In genomic region chr21:29933088-29933487, GRCh38 we compare ENCODE assay signal across 37 cellular contexts. TPM values are rescaled to one million over a fixed set of nuclear protein-coding genes. Genes with fewer than 3 reads are reported as not detected.
"Had no signal": no experiment of that assay in that cellular context is flagged by ENCODE, and none has a peak within 500 bp of the region (broad histone marks: within the 10 kb centered on the region; RNA-seq: fewer than 3 reads in every experiment).

No MANE protein-coding gene starts in this region.

- H3K27me3 ChIP-seq: adrenal gland had no signal

- H3K4me1 Mint-ChIP-seq: activated B cell treated with CpG ODN at 0.5 μM for 24 hours; activated CD4-positive, alpha-beta T cell treated with anti-CD3 and anti-CD28 coated beads, Interleukin-2, amount 10 ng/mL, durations not matched to agents 24 days and 14 days; activated naive CD8-positive, alpha-beta T cell treated with anti-CD3 and anti-CD28 coated beads for 36 hours; activated T-helper 17 cell treated with anti-CD3 and anti-CD28 coated beads, Interleukin-2, amount 50 U/mL, for 72 hours had no signal

- H3K9me3 Mint-ChIP-seq: activated B cell treated with CpG ODN at 0.5 μM for 24 hours; activated CD4-positive, alpha-beta memory T cell treated with anti-CD3 and anti-CD28 coated beads for 36 hours; activated CD4-positive, alpha-beta T cell treated with anti-CD3 and anti-CD28 coated beads, Interleukin-2, amount 10 ng/mL, durations not matched to agents 24 days and 14 days; activated CD8-positive, alpha-beta T cell treated with anti-CD3 and anti-CD28 coated beads for 36 hours; activated naive CD4-positive, alpha-beta T cell treated with anti-CD3 and anti-CD28 coated beads for 36 hours; activated naive CD4-positive, alpha-beta T cell treated with anti-CD3 and anti-CD28 coated beads, Interleukin-2, amount 50 U/mL, for 72 hours; activated naive CD8-positive, alpha-beta T cell treated with anti-CD3 and anti-CD28 coated beads for 36 hours; activated T-cell treated with anti-CD3 and anti-CD28 coated beads, Interleukin-2, amount 50 U/mL, for 4 hours; activated T-cell treated with anti-CD3 and anti-CD28 coated beads, Interleukin-2, amount 50 U/mL, for 72 hours; activated T-helper 1 cell treated with anti-CD3 and anti-CD28 coated beads, Interleukin-12 subunit alpha, Interleukin-12 subunit beta, Interleukin-2, Interleukin-4 antibody, amounts not matched to agents 30 ng/mL and 10 ng/mL and 1 ng/mL, durations not matched to agents 14 hours and 24 hours and 36 hours; activated T-helper 17 cell treated with anti-CD3 and anti-CD28 coated beads, Interleukin-2, amount 50 U/mL, for 72 hours; T-helper 1 cell treated with Interleukin-12 subunit alpha and Interleukin-12 subunit beta and Interleukin-4 antibody, amounts not matched to agents 30 μg/mL and 1 μg/mL, for 36 hours; T-helper 2 cell treated with Interferon-gamma antibody and Interleukin-4, amounts not matched to agents 5 μg/mL and 100 μg/mL, for 36 hours had no signal

- H3K9me3 ChIP-seq: adrenal gland, body of pancreas, breast epithelium had no signal

- FAIRE-seq: astrocyte had no signal

- H3K4me1 ChIP-seq: adrenal gland, body of pancreas, breast epithelium had no signal

- H3K27ac Mint-ChIP-seq: activated B cell treated with CpG ODN at 0.5 μM for 24 hours; activated CD4-positive, alpha-beta memory T cell treated with anti-CD3 and anti-CD28 coated beads for 36 hours; activated CD4-positive, alpha-beta T cell treated with anti-CD3 and anti-CD28 coated beads, Interleukin-2, amount 10 ng/mL, durations not matched to agents 24 days and 14 days; activated CD8-positive, alpha-beta T cell treated with anti-CD3 and anti-CD28 coated beads for 36 hours; activated naive CD4-positive, alpha-beta T cell treated with anti-CD3 and anti-CD28 coated beads for 36 hours; activated naive CD4-positive, alpha-beta T cell treated with anti-CD3 and anti-CD28 coated beads, Interleukin-2, amount 50 U/mL, for 72 hours; activated naive CD8-positive, alpha-beta T cell treated with anti-CD3 and anti-CD28 coated beads for 36 hours; activated T-cell treated with anti-CD3 and anti-CD28 coated beads, Interleukin-2, amount 50 U/mL, for 72 hours; activated T-helper 1 cell treated with anti-CD3 and anti-CD28 coated beads, Interleukin-12 subunit alpha, Interleukin-12 subunit beta, Interleukin-2, Interleukin-4 antibody, amounts not matched to agents 30 ng/mL and 10 ng/mL and 1 ng/mL, durations not matched to agents 14 hours and 24 hours and 36 hours; activated T-helper 17 cell treated with anti-CD3 and anti-CD28 coated beads, Interleukin-2, amount 50 U/mL, for 72 hours; T-helper 1 cell treated with Interleukin-12 subunit alpha and Interleukin-12 subunit beta and Interleukin-4 antibody, amounts not matched to agents 30 μg/mL and 1 μg/mL, for 36 hours; T-helper 2 cell treated with Interferon-gamma antibody and Interleukin-4, amounts not matched to agents 5 μg/mL and 100 μg/mL, for 36 hours had no signal

- DNase-seq: activated B cell treated with CpG ODN at 0.5 μM for 24 hours; activated CD4-positive, alpha-beta memory T cell treated with anti-CD3 and anti-CD28 coated beads for 36 hours; activated CD4-positive, alpha-beta T cell treated with anti-CD3 and anti-CD28 coated beads for 4 hours; activated CD4-positive, alpha-beta T cell treated with anti-CD3 and anti-CD28 coated beads, Interleukin-2, amount 10 ng/mL, durations not matched to agents 24 days and 14 days; activated CD4-positive, alpha-beta T cell treated with anti-CD3 and anti-CD28 coated beads, Interleukin-2, amount 50 U/mL, for 1 hour; activated CD4-positive, alpha-beta T cell treated with anti-CD3 and anti-CD28 coated beads, Interleukin-2, amount 50 U/mL, for 4 hours; activated CD4-positive, CD25-positive, alpha-beta regulatory T cell treated with anti-CD3 and anti-CD28 coated beads, Interleukin-2, amount 50 U/mL, for 72 hours; activated CD8-positive, alpha-beta memory T cell treated with anti-CD3 and anti-CD28 coated beads, Interleukin-2, amount 50 U/mL, for 4 hours; activated CD8-positive, alpha-beta T cell treated with anti-CD3 and anti-CD28 coated beads for 36 hours; activated effector memory CD4-positive, alpha-beta T cell treated with anti-CD3 and anti-CD28 coated beads, Interleukin-2, amount 50 U/mL, for 16 hours; activated gamma-delta T cell treated with Interleukin-2 at 50 U/mL for 16 hours; activated naive CD4-positive, alpha-beta T cell; activated naive CD4-positive, alpha-beta T cell treated with anti-CD3 and anti-CD28 coated beads for 36 hours; activated naive CD4-positive, alpha-beta T cell treated with anti-CD3 and anti-CD28 coated beads, Interleukin-2, amount 50 U/mL, for 16 hours; activated naive CD8-positive, alpha-beta T cell treated with anti-CD3 and anti-CD28 coated beads for 36 hours; activated T-cell treated with anti-CD3 and anti-CD28 coated beads for 4 hours; activated T-cell treated with anti-CD3 and anti-CD28 coated beads, Interleukin-2, amount 50 U/mL, for 1 hour; activated T-cell treated with anti-CD3 and anti-CD28 coated beads, Interleukin-2, amount 50 U/mL, for 4 hours; activated T-cell treated with anti-CD3 and anti-CD28 coated beads, Interleukin-2, amount 50 U/mL, for 72 hours; adrenal gland; amniotic stem cell; aorta; body of pancreas; brain microvascular endothelial cell; central memory CD4-positive, alpha-beta T cell; T-helper 2 cell; T-helper 9 cell; WERI-Rb-1 had no signal

- ATAC-seq: activated CD8-positive, alpha-beta T cell treated with anti-CD3 and anti-CD28 coated beads for 36 hours; activated naive CD4-positive, alpha-beta T cell treated with anti-CD3 and anti-CD28 coated beads, Interleukin-2, amount 50 U/mL, for 72 hours; activated T-cell treated with anti-CD3 and anti-CD28 coated beads, Interleukin-2, amount 50 U/mL, for 4 hours; activated T-cell treated with anti-CD3 and anti-CD28 coated beads, Interleukin-2, amount 50 U/mL, for 72 hours; activated T-helper 17 cell treated with anti-CD3 and anti-CD28 coated beads, Interleukin-2, amount 50 U/mL, for 72 hours; body of pancreas had no signal

- H3K36me3 ChIP-seq: adrenal gland, brain microvascular endothelial cell, breast epithelium, WERI-Rb-1 had no signal

- H3K36me3 Mint-ChIP-seq: activated CD4-positive, alpha-beta memory T cell treated with anti-CD3 and anti-CD28 coated beads for 36 hours; activated naive CD4-positive, alpha-beta T cell treated with anti-CD3 and anti-CD28 coated beads, Interleukin-2, amount 50 U/mL, for 72 hours; activated naive CD8-positive, alpha-beta T cell treated with anti-CD3 and anti-CD28 coated beads for 36 hours had no signal

- H3K27ac ChIP-seq: adrenal gland, body of pancreas, brain microvascular endothelial cell, breast epithelium, WERI-Rb-1 had no signal

- H3K4me3 ChIP-seq: adrenal gland, body of pancreas, breast epithelium had no signal

- H3K4me3 Mint-ChIP-seq: activated B cell treated with CpG ODN at 0.5 μM for 24 hours; activated CD4-positive, alpha-beta memory T cell treated with anti-CD3 and anti-CD28 coated beads for 36 hours; activated CD4-positive, alpha-beta T cell treated with anti-CD3 and anti-CD28 coated beads, Interleukin-2, amount 10 ng/mL, durations not matched to agents 24 days and 14 days; activated CD8-positive, alpha-beta T cell treated with anti-CD3 and anti-CD28 coated beads for 36 hours; activated naive CD4-positive, alpha-beta T cell treated with anti-CD3 and anti-CD28 coated beads for 36 hours; activated naive CD8-positive, alpha-beta T cell treated with anti-CD3 and anti-CD28 coated beads for 36 hours; activated T-cell treated with anti-CD3 and anti-CD28 coated beads, Interleukin-2, amount 50 U/mL, for 4 hours; activated T-cell treated with anti-CD3 and anti-CD28 coated beads, Interleukin-2, amount 50 U/mL, for 72 hours; activated T-helper 1 cell treated with anti-CD3 and anti-CD28 coated beads, Interleukin-12 subunit alpha, Interleukin-12 subunit beta, Interleukin-2, Interleukin-4 antibody, amounts not matched to agents 30 ng/mL and 10 ng/mL and 1 ng/mL, durations not matched to agents 14 hours and 24 hours and 36 hours; activated T-helper 17 cell treated with anti-CD3 and anti-CD28 coated beads, Interleukin-2, amount 50 U/mL, for 72 hours; T-helper 1 cell treated with Interleukin-12 subunit alpha and Interleukin-12 subunit beta and Interleukin-4 antibody, amounts not matched to agents 30 μg/mL and 1 μg/mL, for 36 hours; T-helper 2 cell treated with Interferon-gamma antibody and Interleukin-4, amounts not matched to agents 5 μg/mL and 100 μg/mL, for 36 hours had no signal

RNA-seq across cellular contexts. Expression of gene GRIK1, which starts 6.7 kb away (rescaled TPM):
- total RNA-seq: activated B cell treated with CpG ODN at 0.5 μM for 24 hours; activated CD4-positive, alpha-beta memory T cell treated with anti-CD3 and anti-CD28 coated beads for 36 hours; activated CD4-positive, alpha-beta T cell treated with anti-CD3 and anti-CD28 coated beads, Interleukin-2, amount 10 ng/mL, durations not matched to agents 24 days and 14 days; activated CD8-positive, alpha-beta memory T cell treated with anti-CD3 and anti-CD28 coated beads for 36 hours; activated CD8-positive, alpha-beta T cell treated with anti-CD3 and anti-CD28 coated beads for 36 hours; activated naive CD4-positive, alpha-beta T cell treated with anti-CD3 and anti-CD28 coated beads for 36 hours; activated naive CD4-positive, alpha-beta T cell treated with anti-CD3 and anti-CD28 coated beads, Interleukin-2, amount 50 U/mL, for 72 hours; activated naive CD8-positive, alpha-beta T cell treated with anti-CD3 and anti-CD28 coated beads for 36 hours; activated T-cell treated with anti-CD3 and anti-CD28 coated beads, Interleukin-2, amount 50 U/mL, for 4 hours; activated T-cell treated with anti-CD3 and anti-CD28 coated beads, Interleukin-2, amount 50 U/mL, for 72 hours; activated T-helper 1 cell treated with anti-CD3 and anti-CD28 coated beads, Interleukin-12 subunit alpha, Interleukin-12 subunit beta, Interleukin-2, Interleukin-4 antibody, amounts not matched to agents 30 ng/mL and 10 ng/mL and 1 ng/mL, durations not matched to agents 14 hours and 24 hours and 36 hours; activated T-helper 17 cell treated with anti-CD3 and anti-CD28 coated beads, Interleukin-2, amount 50 U/mL, for 72 hours; aorta; astrocyte; cardiac septum had no signal
- polyA plus RNA-seq: aorta had no signal
